ENCODE assay signal across 1 cellular context in genomic region chr5:134083517-134083916, GRCh38.
TF ChIP-seq lines count a peak whose summit lies in the region.

No MANE protein-coding gene starts in this region.

TF ChIP-seq in K562, 482 proteins besides CTCF, POLR2A, EP300 and RAD21 (continued from another document):
- TF ChIP-seq CEBPZ (IDR thresholded peaks at IDR 0.05; ENCODE audit: borderline replicate concordance, low read depth, low read length): no peak
- TF ChIP-seq ZFP1 (CRISPR knock-in tag; IDR thresholded peaks at IDR 0.05): no peak
- no peak for TF ChIP-seq MEIS2 (IDR thresholded peaks at IDR 0.05; ENCODE audit: partially characterized antibody)
- TF ChIP-seq TARDBP (IDR thresholded peaks at IDR 0.05): no peak
- no peak for TF ChIP-seq TEAD4 (IDR thresholded peaks at IDR 0.05; ENCODE audit: low read length)
- no peak for TF ChIP-seq TEAD4 (CRISPR knock-in tag; IDR thresholded peaks at IDR 0.05; ENCODE audit: borderline replicate concordance)
- no peak for TF ChIP-seq SNIP1 (IDR thresholded peaks at IDR 0.05; ENCODE audit: low read depth)
- no peak for TF ChIP-seq ATF6 (CRISPR knock-in tag; IDR thresholded peaks at IDR 0.05)
- no peak for TF ChIP-seq ZC3H8 (IDR thresholded peaks at IDR 0.05)
- TF ChIP-seq SRSF9 (IDR thresholded peaks at IDR 0.05; ENCODE audit: borderline replicate concordance, low read depth, low read length): no peak
- TF ChIP-seq ZNF79 (CRISPR knock-in tag; IDR thresholded peaks at IDR 0.05; ENCODE audit: low read depth): no peak
- no peak for TF ChIP-seq MCM7 (IDR thresholded peaks at IDR 0.05)
- no peak for TF ChIP-seq JUND (IDR thresholded peaks at IDR 0.05; ENCODE audit: borderline replicate concordance, low read depth, low read length)
- TF ChIP-seq JUND (tag; IDR thresholded peaks at IDR 0.05; ENCODE audit: borderline replicate concordance, low read depth, low read length): no peak
- TF ChIP-seq HSF4 (CRISPR knock-in tag; IDR thresholded peaks at IDR 0.05; ENCODE audit: borderline replicate concordance): no peak
